Comparison of ENCODE assay signal across 13 cellular contexts in the genomic region with DNA sequence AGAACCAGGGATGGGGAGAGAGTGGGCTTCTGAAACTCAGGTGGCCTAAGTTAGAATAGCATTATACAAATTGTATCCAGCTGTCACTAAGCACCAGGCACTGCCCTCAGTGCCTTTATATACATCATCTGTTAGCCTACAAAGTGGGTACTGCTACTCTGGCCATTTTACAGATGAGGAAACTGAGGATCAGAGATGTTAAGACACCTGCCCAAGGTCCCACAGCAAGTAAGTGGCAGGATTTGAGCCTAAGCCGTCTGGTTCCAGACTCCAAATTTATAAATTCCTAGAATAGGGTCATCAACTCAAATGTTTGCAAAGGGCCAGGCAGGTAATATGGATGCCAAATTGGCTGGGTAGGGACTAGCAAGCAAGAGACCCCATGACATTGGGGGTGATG. TPM values are rescaled to one million over a fixed set of nuclear protein-coding genes. Genes with fewer than 3 reads are reported as not detected.
DNase-seq lines count a peak whose midpoint lies in the region; ATAC-seq and TF ChIP-seq lines count a peak whose summit lies in the region.
"Had no signal": no experiment of that assay in that cellular context is flagged by ENCODE, and none has a peak within 500 bp of the region (broad histone marks: within the 10 kb centered on the region; RNA-seq: fewer than 3 reads in every experiment).

No MANE protein-coding gene starts in this region.

- DNase-seq in natural killer cell (no peak), left lobe of liver (ENCODE audit: low spot score) (no peak), OCI-M1 (lab: John Stamatoyannopoulos, UW) (no peak), MV-4-11 (lab: John Stamatoyannopoulos, UW) (no peak)
- DNase-seq in natural killer cell treated with Interleukin-12 subunit alpha and Interleukin-12 subunit beta and Interleukin-15 and Interleukin-18, amount 100 ng/mL, for 72 hours (ENCODE audit: low spot score), result no peak
- DNase-seq: activated B cell treated with CpG ODN at 0.5 μM for 24 hours, AML-193, NCI-H1092 treated with DMSO at 0.1 percent for 48 hours, NCI-H226, nephron progenitor cell had no signal

- H3K4me3 ChIP-seq in parathyroid adenoma (ENCODE audit: low read depth, low read length), result no peak overlapping the region

- peak overlapping the region; percentile 49 for H3K4me3 Mint-ChIP-seq in natural killer cell
- H3K4me3 Mint-ChIP-seq in natural killer cell treated with Interleukin-12 subunit alpha and Interleukin-12 subunit beta and Interleukin-15 and Interleukin-18, amount 100 ng/mL, for 72 hours, result no peak overlapping the region
- peak overlapping the region; percentile 98 for H3K4me3 Mint-ChIP-seq in dendritic cell treated with granulocyte-macrophage colony-stimulating factor and Interleukin-4, amounts not matched to agents 40 ng/mL and 50 ng/mL, for 4 days
- H3K4me3 Mint-ChIP-seq: activated B cell treated with CpG ODN at 0.5 μM for 24 hours had no signal

- H2AFZ ChIP-seq in parathyroid adenoma, result no peak overlapping the region

- H3K79me2 ChIP-seq in parathyroid adenoma, result peaks cover 6% of the 10 kb centered on the region

- intact Hi-C loops in natural killer cell (cut with micrococcal nuclease), result no loop called here
- intact Hi-C loops in dendritic cell treated with granulocyte-macrophage colony-stimulating factor and Interleukin-4, amounts not matched to agents 40 ng/mL and 50 ng/mL, for 4 days (cut with micrococcal nuclease), result loop anchor here (10.0 kb wide), 1 partner anchor 144 kb away; a partner anchor contains a TSS

- H3K27me3 Mint-ChIP-seq in natural killer cell (ENCODE audit: low read depth in 2 of 2), result no peaks in the 10 kb centered on the region
- H3K27me3 Mint-ChIP-seq in natural killer cell treated with Interleukin-12 subunit alpha and Interleukin-12 subunit beta and Interleukin-15 and Interleukin-18, amount 100 ng/mL, for 72 hours, result no peaks in the 10 kb centered on the region
- H3K27me3 Mint-ChIP-seq in dendritic cell treated with granulocyte-macrophage colony-stimulating factor and Interleukin-4, amounts not matched to agents 40 ng/mL and 50 ng/mL, for 4 days, result no peaks in the 10 kb centered on the region
- H3K27me3 Mint-ChIP-seq: activated B cell treated with CpG ODN at 0.5 μM for 24 hours had no signal

- no peaks in the 10 kb centered on the region for H3K9me3 ChIP-seq in parathyroid adenoma (ENCODE audit: control insufficient read depth, low read length)

- H3K27ac Mint-ChIP-seq in natural killer cell, result peak overlapping the region in 1 of 2 donors; percentile 44
- H3K27ac Mint-ChIP-seq in natural killer cell treated with Interleukin-12 subunit alpha and Interleukin-12 subunit beta and Interleukin-15 and Interleukin-18, amount 100 ng/mL, for 72 hours, result no peak overlapping the region
- no peak overlapping the region for H3K27ac Mint-ChIP-seq in dendritic cell treated with granulocyte-macrophage colony-stimulating factor and Interleukin-4, amounts not matched to agents 40 ng/mL and 50 ng/mL, for 4 days
- H3K27ac Mint-ChIP-seq: nephron progenitor cell had no signal

- H3K9me3 Mint-ChIP-seq in natural killer cell, result no peaks in the 10 kb centered on the region
- H3K9me3 Mint-ChIP-seq in natural killer cell treated with Interleukin-12 subunit alpha and Interleukin-12 subunit beta and Interleukin-15 and Interleukin-18, amount 100 ng/mL, for 72 hours, result no peaks in the 10 kb centered on the region
- H3K9me3 Mint-ChIP-seq in dendritic cell treated with granulocyte-macrophage colony-stimulating factor and Interleukin-4, amounts not matched to agents 40 ng/mL and 50 ng/mL, for 4 days, result no peaks in the 10 kb centered on the region
- H3K9me3 Mint-ChIP-seq: activated B cell treated with CpG ODN at 0.5 μM for 24 hours, nephron progenitor cell had no signal

- peaks cover 13% of the 10 kb centered on the region for H3K4me1 ChIP-seq in parathyroid adenoma

- H3K36me3 ChIP-seq in parathyroid adenoma (ENCODE audit: control insufficient read depth, insufficient read depth, low read length), result no peaks in the 10 kb centered on the region

- H3K4me1 Mint-ChIP-seq in natural killer cell, result peaks cover 13 to 28% of the 10 kb centered on the region in 2 donors
- H3K4me1 Mint-ChIP-seq in natural killer cell treated with Interleukin-12 subunit alpha and Interleukin-12 subunit beta and Interleukin-15 and Interleukin-18, amount 100 ng/mL, for 72 hours (ENCODE audit: low read depth in 2 of 2), result peaks cover 13 to 19% of the 10 kb centered on the region in 2 donors
- H3K4me1 Mint-ChIP-seq in dendritic cell treated with granulocyte-macrophage colony-stimulating factor and Interleukin-4, amounts not matched to agents 40 ng/mL and 50 ng/mL, for 4 days (ENCODE audit: low read depth), result peaks cover 36% of the 10 kb centered on the region

- no peaks in the 10 kb centered on the region for H3K27me3 ChIP-seq in parathyroid adenoma (ENCODE audit: control insufficient read depth, insufficient read depth, low read length)

- H3K27ac ChIP-seq in parathyroid adenoma, result peak overlapping the region; percentile 91

- H3K4me2 ChIP-seq in parathyroid adenoma (ENCODE audit: low read length), result no peak overlapping the region

- ATAC-seq in natural killer cell (no peak), left lobe of liver (no peak), HG02938 (IDR thresholded peaks at IDR 0.05; ENCODE audit: unreplicated experiment) (no peak)
- no peak for ATAC-seq in natural killer cell treated with Interleukin-12 subunit alpha and Interleukin-12 subunit beta and Interleukin-15 and Interleukin-18, amount 100 ng/mL, for 72 hours

- no peaks in the 10 kb centered on the region for H3K36me3 Mint-ChIP-seq in natural killer cell
- no peaks in the 10 kb centered on the region for H3K36me3 Mint-ChIP-seq in natural killer cell treated with Interleukin-12 subunit alpha and Interleukin-12 subunit beta and Interleukin-15 and Interleukin-18, amount 100 ng/mL, for 72 hours
- peaks cover 82% of the 10 kb centered on the region for H3K36me3 Mint-ChIP-seq in dendritic cell treated with granulocyte-macrophage colony-stimulating factor and Interleukin-4, amounts not matched to agents 40 ng/mL and 50 ng/mL, for 4 days (ENCODE audit: low read depth)

- no peak overlapping the region for H3K9ac ChIP-seq in parathyroid adenoma

- TF ChIP-seq CTCF in natural killer cell (IDR thresholded peaks at IDR 0.05), result no peak
- no peak for TF ChIP-seq CTCF in parathyroid adenoma (IDR thresholded peaks at IDR 0.05)

RNA-seq across cellular contexts. Expression of a gene that starts 2.3 kb away (rescaled TPM):
- total RNA-seq in natural killer cell (10 to 100 TPM; 10.8 to 19.8 (median 12.8) TPM), left lobe of liver (51.3 TPM)
- 10 to 100 TPM in 1 of 2 donors, 1 to 10 TPM in 1; 7.4 to 16.8 TPM for total RNA-seq in natural killer cell treated with Interleukin-12 subunit alpha and Interleukin-12 subunit beta and Interleukin-15 and Interleukin-18, amount 100 ng/mL, for 72 hours

RNA-seq across cellular contexts. Expression of a gene that starts 6.4 kb away (rescaled TPM):
- total RNA-seq in natural killer cell, result 10 to 100 TPM; 32.9 to 34.5 (median 33.9) TPM
- 10 to 100 TPM; 27.5 to 40.0 TPM for total RNA-seq in natural killer cell treated with Interleukin-12 subunit alpha and Interleukin-12 subunit beta and Interleukin-15 and Interleukin-18, amount 100 ng/mL, for 72 hours
- 8.2 TPM for total RNA-seq in left lobe of liver

RNA-seq across cellular contexts. Expression of a gene that starts 27.8 kb away (rescaled TPM):
- 10 to 100 TPM; 10.1 to 13.3 (median 12.4) TPM for total RNA-seq in natural killer cell
- 10 to 100 TPM; 22.8 to 42.0 TPM for total RNA-seq in natural killer cell treated with Interleukin-12 subunit alpha and Interleukin-12 subunit beta and Interleukin-15 and Interleukin-18, amount 100 ng/mL, for 72 hours
- 3.6 TPM for total RNA-seq in left lobe of liver

RNA-seq across cellular contexts. Expression of a gene that starts 33.8 kb away (rescaled TPM):
- total RNA-seq in natural killer cell (1 to 10 TPM in 1 of 3 donors, under 1 TPM in 2; 0.26 to 2.1 (median 0.39) TPM), left lobe of liver (71.5 TPM)
- 1 to 10 TPM; 2.3 to 5.3 TPM for total RNA-seq in natural killer cell treated with Interleukin-12 subunit alpha and Interleukin-12 subunit beta and Interleukin-15 and Interleukin-18, amount 100 ng/mL, for 72 hours

RNA-seq across cellular contexts. Expression of a gene that starts 54.8 kb away (rescaled TPM):
- total RNA-seq in natural killer cell (under 1 TPM; 0.45 to 0.60 (median 0.47) TPM), left lobe of liver (0.58 TPM)
- under 1 TPM; 0.17 to 0.36 TPM for total RNA-seq in natural killer cell treated with Interleukin-12 subunit alpha and Interleukin-12 subunit beta and Interleukin-15 and Interleukin-18, amount 100 ng/mL, for 72 hours
